Comparison of ENCODE assay signal across 10 cellular contexts in the genomic region with DNA sequence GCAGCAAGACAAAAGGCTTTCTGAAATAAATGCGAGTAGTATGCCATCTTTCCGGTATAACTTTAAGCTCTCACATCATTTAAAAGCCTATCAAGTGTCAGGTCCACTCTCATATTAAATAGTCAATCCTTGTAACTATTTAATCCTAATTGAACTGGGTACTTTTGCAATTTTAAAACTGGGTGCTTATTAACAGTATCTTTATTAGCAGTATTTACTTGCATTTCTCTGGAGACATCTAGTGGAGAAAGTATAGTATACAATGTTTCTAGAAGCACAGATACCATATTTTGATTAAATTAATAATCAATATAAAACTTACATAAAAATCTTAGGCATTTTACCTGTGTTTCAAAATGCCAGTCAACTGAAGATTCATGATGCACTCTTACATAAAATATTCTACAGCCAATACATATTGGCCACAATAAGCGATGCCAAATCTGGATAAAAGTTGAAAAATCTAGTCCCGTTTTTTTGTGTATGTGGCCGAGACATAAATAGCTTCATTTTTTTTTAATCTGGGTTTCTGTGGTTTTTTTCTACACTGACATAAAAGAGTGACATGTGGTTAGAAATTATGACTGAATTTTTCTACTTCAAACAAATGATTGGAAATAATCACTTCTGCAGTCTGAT. TPM values are rescaled to one million over a fixed set of nuclear protein-coding genes. Genes with fewer than 3 reads are reported as not detected.
A peak's percentile ranks its signal among the peaks of the same experiment; 100 is the strongest.
DNase-seq lines count a peak whose midpoint lies in the region; ATAC-seq and TF ChIP-seq lines count a peak whose summit lies in the region.
"Had no signal": no experiment of that assay in that cellular context is flagged by ENCODE, and none has a peak within 500 bp of the region (broad histone marks: within the 10 kb centered on the region; RNA-seq: fewer than 3 reads in every experiment).

No MANE protein-coding gene starts in this region.

- H3K27ac ChIP-seq in cardiac muscle cell (no peak overlapping the region), upper lobe of right lung (no peak overlapping the region)
- no peak overlapping the region for H3K27ac ChIP-seq in CD4-positive, alpha-beta T cell (ENCODE audit: low read depth, low read length)
- H3K27ac ChIP-seq: HL-60, neutrophil had no signal

- ATAC-seq in Right ventricle myocardium inferior (no peak), upper lobe of right lung (no peak), GM18870 (IDR thresholded peaks at IDR 0.05; ENCODE audit: unreplicated experiment) (no peak)
- no peak for ATAC-seq in CD4-positive, alpha-beta T cell (ENCODE audit: poor library complexity)

- no peaks in the 10 kb centered on the region for H3K27me3 Mint-ChIP-seq in CD4-positive, alpha-beta T cell

- no peaks in the 10 kb centered on the region for H3K36me3 ChIP-seq in cardiac muscle cell
- no peaks in the 10 kb centered on the region for H3K36me3 ChIP-seq in upper lobe of right lung
- H3K36me3 ChIP-seq: neutrophil had no signal

- TF ChIP-seq CTCF in cardiac muscle cell (IDR thresholded peaks at IDR 0.05; ENCODE audit: low read depth, low read length) (peak; percentile 55), upper lobe of right lung (IDR thresholded peaks at IDR 0.05) (peak; percentile 61)
- TF ChIP-seq CTCF in CD4-positive, alpha-beta T cell (IDR thresholded peaks at IDR 0.05) = no peak

- no peak overlapping the region for H3K4me3 ChIP-seq in cardiac muscle cell
- no peak overlapping the region for H3K4me3 ChIP-seq in upper lobe of right lung

- H3K9me3 Mint-ChIP-seq in CD4-positive, alpha-beta T cell = no peaks in the 10 kb centered on the region

- in situ Hi-C loops in SK-MEL-5 (cut with HindIII; ENCODE audit: low pct_unique_long_range_greater_than_20kb, low sequenced_read_pairs) = no loop called here

- no peaks in the 10 kb centered on the region for H3K4me1 ChIP-seq in cardiac muscle cell (ENCODE audit: low read depth)
- no peaks in the 10 kb centered on the region for H3K4me1 ChIP-seq in upper lobe of right lung

- H3K4me3 Mint-ChIP-seq in CD4-positive, alpha-beta T cell = no peak overlapping the region

- CTCF ChIA-PET in CD4-positive, alpha-beta T cell (lab: Charles Lee) = no interaction called here

- POLR2A ChIA-PET in CD4-positive, alpha-beta T cell (lab: Charles Lee) = no interaction called here

- DNase-seq in cardiac muscle cell (ENCODE audit: low read depth in 1 of 2, low spot score in 1 of 2) = peak; percentile 16 to 51
- no peak for DNase-seq in Right ventricle myocardium inferior (ENCODE audit: missing footprints)
- peak; percentile 46 for DNase-seq in SK-MEL-5 (ENCODE audit: low read depth, low spot score)
- peak; percentile 34 for DNase-seq in globus pallidus (ENCODE audit: low spot score)
- DNase-seq in upper lobe of right lung = no peak
- DNase-seq in CD4-positive, alpha-beta T cell = no peak
- DNase-seq in NCI-H2227 (lab: John Stamatoyannopoulos, UW; ENCODE audit: unreplicated experiment) = no peak

- H3K27me3 ChIP-seq in cardiac muscle cell = no peaks in the 10 kb centered on the region
- H3K27me3 ChIP-seq in upper lobe of right lung = no peaks in the 10 kb centered on the region
- H3K27me3 ChIP-seq in CD4-positive, alpha-beta T cell (ENCODE audit: control insufficient read depth, insufficient read depth, low read length) = no peaks in the 10 kb centered on the region
- H3K27me3 ChIP-seq: neutrophil had no signal

- H3K9me3 ChIP-seq in cardiac muscle cell (ENCODE audit: low read depth) (no peaks in the 10 kb centered on the region), upper lobe of right lung (no peaks in the 10 kb centered on the region)
- no peaks in the 10 kb centered on the region for H3K9me3 ChIP-seq in CD4-positive, alpha-beta T cell (ENCODE audit: control insufficient read depth, low read length)
- H3K9me3 ChIP-seq: neutrophil had no signal

- no peak overlapping the region for H3K27ac Mint-ChIP-seq in CD4-positive, alpha-beta T cell

- H3K36me3 Mint-ChIP-seq in CD4-positive, alpha-beta T cell (ENCODE audit: low read depth) = no peaks in the 10 kb centered on the region

- intact Hi-C loops in Right ventricle myocardium inferior (cut with DNase I) (loop anchor here (1.0 kb wide), 1 partner anchor 494 kb away; no protein-coding TSS in a partner anchor), upper lobe of right lung (cut with DNase I) (no loop called here)
- intact Hi-C loops in CD4-positive, alpha-beta T cell (cut with DNase I, micrococcal nuclease) = no loop called here

- no peaks in the 10 kb centered on the region for H3K4me1 Mint-ChIP-seq in CD4-positive, alpha-beta T cell (ENCODE audit: low read depth)

RNA-seq across cellular contexts. Expression of gene POSTN, which starts 4.3 kb away (rescaled TPM):
- total RNA-seq in cardiac muscle cell = 5.1 and 8.4 TPM in 2 replicates
- 4.0 and 5.0 TPM in 2 replicates for polyA plus RNA-seq in cardiac muscle cell
- total RNA-seq in Right ventricle myocardium inferior = 4.4 TPM
- not detected in 2 replicates for total RNA-seq in SK-MEL-5 (2014; rRNA removed; shearing (Covaris generic))
- not detected in 2 replicates for polyA plus RNA-seq in SK-MEL-5 (2015; cell fraction: cytosol; rRNA removed)
- not detected in 2 replicates for polyA plus RNA-seq in SK-MEL-5 (2015; cell fraction: nucleus; rRNA removed)
- total RNA-seq in upper lobe of right lung = 96.9 TPM
- not detected for total RNA-seq in CD4-positive, alpha-beta T cell

Comparison
In these comparisons a context has a peak if more than half of its experiments do, and no peak if none do; other contexts are left out.
1. DNase-seq: peak in cardiac muscle cell (2 of 2), SK-MEL-5 (single experiment) and globus pallidus (single experiment); none in Right ventricle myocardium inferior (single experiment), upper lobe of right lung (single experiment), CD4-positive, alpha-beta T cell (0 of 10) and NCI-H2227 (single experiment).
2. RNA of gene POSTN, which starts 4.3 kb away (total RNA-seq): 96.9 TPM in upper lobe of right lung (single experiment); 5.1 to 8.4 TPM in cardiac muscle cell, 4.4 TPM in Right ventricle myocardium inferior (single experiment), not detected in SK-MEL-5 and not detected in CD4-positive, alpha-beta T cell; every median in the first group is over 10 times any median in the second.